ENCODE assay signal across 8 cellular contexts in genomic region chr2:55693181-55694125, GRCh38. TPM values are rescaled to one million over a fixed set of nuclear protein-coding genes. Genes with fewer than 3 reads are reported as not detected.
A peak's percentile ranks its signal among the peaks of the same experiment; 100 is the strongest.
DNase-seq lines count a peak whose midpoint lies in the region; ATAC-seq and TF ChIP-seq lines count a peak whose summit lies in the region.

Gene PNPT1 (minus strand): TSS chr2:55693844. CDS start chr2:55693823, 21 bp downstream.

- H4K12ac ChIP-seq in trophoblast cell (ENCODE audit: low read depth, low read length) = peak within 1 kb of the TSS; percentile 31

- no peak within 1 kb of the TSS for H3K23ac ChIP-seq in trophoblast cell (ENCODE audit: low read length)

- DNase-seq in GM12864 (ENCODE audit: low read depth) (peak; percentile 93), NCI-H1417 (lab: John Stamatoyannopoulos, UW) (peak; percentile 97 to 99 (median 98)), SW 1271 (lab: John Stamatoyannopoulos, UW) (peak; percentile 85 to 92), cardiac muscle cell (ENCODE audit: low read depth in 1 of 2, low spot score in 1 of 2) (peak; percentile 95 to 97), trophoblast cell (peak; percentile 94 to 96), transverse colon (peak; percentile 94)
- peak; percentile 89 for DNase-seq in activated naive CD8-positive, alpha-beta T cell treated with anti-CD3 and anti-CD28 coated beads, Interleukin-2, amount 50 U/mL, for 16 hours (ENCODE audit: low read depth, low spot score)

- H4K8ac ChIP-seq in trophoblast cell (ENCODE audit: low read depth, low read length) = peak within 1 kb of the TSS; percentile 75

- peak within 1 kb of the TSS; percentile 81 for H3K9ac ChIP-seq in trophoblast cell (ENCODE audit: low read length)

- peak within 1 kb of the TSS; percentile 2 for H4K91ac ChIP-seq in trophoblast cell (ENCODE audit: low read depth, low read length)

- H3K4me3 ChIP-seq in GM12864 (ENCODE audit: low read depth, low read length) = peak within 1 kb of the TSS; percentile 83
- H3K4me3 ChIP-seq in cardiac muscle cell = peak within 1 kb of the TSS; percentile 87
- H3K4me3 ChIP-seq in trophoblast cell (ENCODE audit: low read depth, low read length) = peak within 1 kb of the TSS; percentile 100
- peak within 1 kb of the TSS; percentile 27 to 77 (median 55) for H3K4me3 ChIP-seq in transverse colon

- H2AK5ac ChIP-seq in trophoblast cell (ENCODE audit: low read length) = no peak within 1 kb of the TSS

- H3K9me3 ChIP-seq in cardiac muscle cell (ENCODE audit: low read depth) (no peaks in the 10 kb centered on the region), trophoblast cell (ENCODE audit: insufficient read depth, low read depth, low read length) (no peaks in the 10 kb centered on the region), transverse colon (no peaks in the 10 kb centered on the region)

- TF ChIP-seq CTCF in GM12864 (IDR thresholded peaks at IDR 0.05; ENCODE audit: low read depth, low read length, missing control alignments) (no peak), cardiac muscle cell (IDR thresholded peaks at IDR 0.05; ENCODE audit: low read depth, low read length) (no peak), transverse colon (IDR thresholded peaks at IDR 0.05) (peak in 1 of 5 experiments; percentile 10)

- intact Hi-C loops in transverse colon (cut with DNase I; ENCODE audit: low total_unique reads) = no loop called here

- no peak for TF ChIP-seq EP300 in transverse colon (IDR thresholded peaks at IDR 0.05; ENCODE audit: low read depth)

- no peaks in the 10 kb centered on the region for H3K4me1 ChIP-seq in cardiac muscle cell (ENCODE audit: low read depth)
- H3K4me1 ChIP-seq in trophoblast cell (ENCODE audit: control insufficient read depth in 1 of 2, insufficient read depth in 2 of 2, low read length in 2 of 2) = no peaks in the 10 kb centered on the region
- H3K4me1 ChIP-seq in transverse colon = peaks cover 0 to 17% (median 13%) of the 10 kb centered on the region in 4 donors

- no CpG with 5 or more reads among the region's 56 CpGs for WGBS in trophoblast cell (ENCODE audit: extremely low coverage, insufficient coverage, insufficient read length)
- 1% methylated on average over 14 to 40 of the region's 56 CpGs for WGBS in transverse colon (ENCODE audit: low coverage in 1 of 2), 2 donors

- TF ChIP-seq POLR2A in transverse colon (IDR thresholded peaks at IDR 0.05) = peak; percentile 57

- no peak within 1 kb of the TSS for H3K27ac ChIP-seq in cardiac muscle cell
- H3K27ac ChIP-seq in trophoblast cell (ENCODE audit: low read depth, low read length) = no peak within 1 kb of the TSS
- H3K27ac ChIP-seq in transverse colon = peak within 1 kb of the TSS; percentile 2 to 66 (median 36)

- peak within 1 kb of the TSS; percentile 7 for H3K14ac ChIP-seq in trophoblast cell (ENCODE audit: low read length)

- no peak within 1 kb of the TSS for H2BK120ac ChIP-seq in trophoblast cell (ENCODE audit: insufficient read depth, low read length, poor library complexity)

- H3K4ac ChIP-seq in trophoblast cell (ENCODE audit: low read depth, low read length) = no peak within 1 kb of the TSS

- peak; percentile 100 for ATAC-seq in HG02759 (IDR thresholded peaks at IDR 0.05; ENCODE audit: unreplicated experiment)

- H2BK5ac ChIP-seq in trophoblast cell (ENCODE audit: low read depth, low read length, poor library complexity) = no peak within 1 kb of the TSS

- peak within 1 kb of the TSS; percentile 9 for H3K18ac ChIP-seq in trophoblast cell (ENCODE audit: low read length)

- peak within 1 kb of the TSS; percentile 80 for H2AFZ ChIP-seq in trophoblast cell (ENCODE audit: insufficient read depth, low read length, poor library complexity)

- peaks cover 2% of the 10 kb centered on the region for H3K79me1 ChIP-seq in trophoblast cell (ENCODE audit: low read length)

- H3K27me3 ChIP-seq in cardiac muscle cell (no peaks in the 10 kb centered on the region), trophoblast cell (ENCODE audit: insufficient read depth, low read length) (no peaks in the 10 kb centered on the region), transverse colon (no peaks in the 10 kb centered on the region)

- H3K79me2 ChIP-seq in trophoblast cell (ENCODE audit: control insufficient read depth, insufficient read depth, low read length, poor library complexity) = peaks cover 2% of the 10 kb centered on the region

- in situ Hi-C loops in transverse colon (cut with MboI; ENCODE audit: low pct_ligation_motif_present in 1 of 4, low pct_unique_long_range_greater_than_20kb in 1 of 4, low sequenced_read_pairs in 3 of 4) = no loop called here

- H3K36me3 ChIP-seq in cardiac muscle cell (no peaks in the 10 kb centered on the region), trophoblast cell (ENCODE audit: control insufficient read depth in 1 of 2, insufficient read depth in 2 of 2, low read length in 2 of 2) (peaks cover 0 to under 1% of the 10 kb centered on the region in 2 experiments), transverse colon (no peaks in the 10 kb centered on the region)

- peak within 1 kb of the TSS; percentile 76 for H3K4me2 ChIP-seq in trophoblast cell (ENCODE audit: low read length)

- no peak within 1 kb of the TSS for H2BK12ac ChIP-seq in trophoblast cell (ENCODE audit: low read length)

RNA-seq across cellular contexts. Expression of gene PNPT1, which starts in this region (rescaled TPM):
- 8.8 and 9.1 TPM in 2 replicates for total RNA-seq in cardiac muscle cell
- polyA plus RNA-seq in cardiac muscle cell = 18.1 and 21.0 TPM in 2 replicates
- 5.0 and 5.5 TPM in 2 replicates for polyA plus RNA-seq in trophoblast cell (2013)
- 10 to 100 TPM in 2 of 4 donors, 1 to 10 TPM in 2; 2.2 to 14.9 (median 9.1) TPM for total RNA-seq in transverse colon

Comparison
In these comparisons a context has a peak if more than half of its experiments do, and no peak if none do; other contexts are left out.
1. H3K27ac ChIP-seq: peak in transverse colon (4 of 4); none in cardiac muscle cell (single experiment) and trophoblast cell (single experiment).
2. Peak in every context shown above with its lines, with median percentiles within 50 percentile points of each other: DNase-seq and H3K4me3 ChIP-seq.